In genomic region chr22:26541167-26541819, GRCh38 we compare ENCODE assay signal across 17 cellular contexts. TPM values are rescaled to one million over a fixed set of nuclear protein-coding genes. Genes with fewer than 3 reads are reported as not detected.
A peak's percentile ranks its signal among the peaks of the same experiment; 100 is the strongest.
DNase-seq lines count a peak whose midpoint lies in the region; ATAC-seq, FAIRE-seq and TF ChIP-seq lines count a peak whose summit lies in the region.
"Had no signal": no experiment of that assay in that cellular context is flagged by ENCODE, and none has a peak within 500 bp of the region (broad histone marks: within the 10 kb centered on the region; RNA-seq: fewer than 3 reads in every experiment).

No MANE protein-coding gene starts in this region.

- no peaks in the 10 kb centered on the region for H3K4me1 Mint-ChIP-seq in endodermal cell
- H3K4me1 Mint-ChIP-seq in GM23338: peaks cover 2% of the 10 kb centered on the region; the same call in 1 of the 3 replicates

- H3K9me2 ChIP-seq in OCI-LY1 (ENCODE audit: low read depth, low read length): no peaks in the 10 kb centered on the region
- no peaks in the 10 kb centered on the region for H3K9me2 ChIP-seq in GM23338 (ENCODE audit: insufficient read depth)

- no peak overlapping the region for H2AFZ ChIP-seq in OCI-LY1 (ENCODE audit: low read length)
- no peak overlapping the region for H2AFZ ChIP-seq in GM23338

- H3K9ac ChIP-seq in BLaER1: no peak overlapping the region; the same call in 1 of the 2 replicates
- no peak overlapping the region for H3K9ac ChIP-seq in OCI-LY1 (ENCODE audit: low read length)
- H3K9ac ChIP-seq in kidney (ENCODE audit: low read length in 2 of 2): no peak overlapping the region
- no peak overlapping the region for H3K9ac ChIP-seq in endodermal cell (ENCODE audit: extremely low read depth, low read length, poor library complexity, severe bottlenecking)

- intact Hi-C loops in kidney (cut with DNase I): no loop called here

- TF ChIP-seq CTCF in OCI-LY1 (IDR thresholded peaks at IDR 0.05; ENCODE audit: low read length) (no peak), kidney (IDR thresholded peaks at IDR 0.05; ENCODE audit: borderline replicate concordance, extremely low read depth, insufficient read depth) (no peak), endodermal cell (conservative IDR thresholded peaks at IDR 0.05) (no peak), GM23338 (conservative IDR thresholded peaks at IDR 0.05; ENCODE audit: low read depth in 2 of 2) (no peak)

- peaks cover 43% of the 10 kb centered on the region for H3K36me3 Mint-ChIP-seq in endodermal cell (ENCODE audit: low read depth)
- peaks cover 46% of the 10 kb centered on the region for H3K36me3 Mint-ChIP-seq in GM23338 (ENCODE audit: low read depth)

- 92 to 97% methylated on average over 36 to 47 of the region's 47 CpGs for WGBS in endodermal cell (ENCODE audit: insufficient coverage in 1 of 2, insufficient read length in 1 of 2), 2 experiments

- DNase-seq in kidney: peak; percentile 72
- DNase-seq in urothelium cell line (ENCODE audit: low spot score): no peak
- no peak for DNase-seq in endodermal cell
- DNase-seq in GM23338 (ENCODE audit: low spot score): no peak
- no peak for DNase-seq in NK-92 treated with Interleukin-12 subunit alpha and Interleukin-12 subunit beta, amount 100 ng/mL, for 24 hours (lab: John Stamatoyannopoulos, UW)
- DNase-seq: 8988T; AML-193; C1 segment of cervical spinal cord; Calu3; CD4-positive, alpha-beta T cell; DMS 273 treated with DMSO at 0.1 percent for 48 hours had no signal

- no peak overlapping the region for H3K4me3 Mint-ChIP-seq in endodermal cell
- no peak overlapping the region for H3K4me3 Mint-ChIP-seq in GM23338
- H3K4me3 Mint-ChIP-seq: CD4-positive, alpha-beta T cell had no signal

- H3K27me3 Mint-ChIP-seq in endodermal cell (ENCODE audit: insufficient read depth) (no peaks in the 10 kb centered on the region), GM23338 (ENCODE audit: insufficient read depth, low read depth, poor library complexity) (no peaks in the 10 kb centered on the region)
- H3K27me3 Mint-ChIP-seq: CD4-positive, alpha-beta T cell had no signal

- H3K4me1 ChIP-seq in BLaER1: peaks cover 82% of the 10 kb centered on the region
- H3K4me1 ChIP-seq in OCI-LY1 (ENCODE audit: insufficient read depth, low read length, severe bottlenecking): peaks cover 49% of the 10 kb centered on the region
- H3K4me1 ChIP-seq in kidney (ENCODE audit: control insufficient read depth in 1 of 2, insufficient read depth in 1 of 2, low read depth in 1 of 2, low read length in 2 of 2): no peaks in the 10 kb centered on the region
- H3K4me1 ChIP-seq in endodermal cell (ENCODE audit: control insufficient read depth, insufficient read depth, low read length): no peaks in the 10 kb centered on the region
- H3K4me1 ChIP-seq in GM23338 (ENCODE audit: insufficient read depth): no peaks in the 10 kb centered on the region

- 0 out of 2 replicates have a peak, but pooled peaks cover 4% of the 10 kb centered on the region for H3F3A ChIP-seq in OCI-LY1 (ENCODE audit: insufficient read depth, low read length)
- H3F3A ChIP-seq in GM23338 (replicated peaks; ENCODE audit: low read depth): peaks cover 17% of the 10 kb centered on the region; the same call in 1 of the 2 replicates

- H3K27ac Mint-ChIP-seq in endodermal cell (no peak overlapping the region), GM23338 (no peak overlapping the region)
- H3K27ac Mint-ChIP-seq: CD4-positive, alpha-beta T cell had no signal

- H3K27ac ChIP-seq in BLaER1: peak overlapping the region; percentile 86
- H3K27ac ChIP-seq in OCI-LY1 (ENCODE audit: low read depth, low read length, poor library complexity, severe bottlenecking): peak overlapping the region; percentile 19
- H3K27ac ChIP-seq in kidney (ENCODE audit: low read depth in 2 of 2, low read length in 2 of 2): no peak overlapping the region
- no peak overlapping the region for H3K27ac ChIP-seq in endodermal cell (ENCODE audit: low read depth, low read length)
- no peak overlapping the region for H3K27ac ChIP-seq in GM23338 (ENCODE audit: low read depth)
- H3K27ac ChIP-seq: HL-60 had no signal

- H3K36me3 ChIP-seq in BLaER1 (peaks cover 60% of the 10 kb centered on the region), OCI-LY1 (ENCODE audit: insufficient read depth, low read length) (peaks cover 60% of the 10 kb centered on the region), kidney (ENCODE audit: control insufficient read depth in 1 of 2, insufficient read depth in 2 of 2, low read length in 2 of 2) (peaks cover 8 to 11% of the 10 kb centered on the region in 2 donors), endodermal cell (ENCODE audit: control insufficient read depth, insufficient read depth, low read length) (peaks cover 24% of the 10 kb centered on the region), GM23338 (ENCODE audit: insufficient read depth) (peaks cover 30% of the 10 kb centered on the region)

- FAIRE-seq in kidney (lab: Jason Lieb, UNC) (no peak), urothelium cell line (lab: Jason Lieb, UNC) (peak; percentile 87)
- FAIRE-seq: GM12878, GM18507, GM19239 had no signal

- no peaks in the 10 kb centered on the region for H3K9me3 ChIP-seq in BLaER1
- no peaks in the 10 kb centered on the region for H3K9me3 ChIP-seq in OCI-LY1 (ENCODE audit: low read length)
- H3K9me3 ChIP-seq in kidney (ENCODE audit: control insufficient read depth in 1 of 2, low read length in 2 of 2): no peaks in the 10 kb centered on the region
- no peaks in the 10 kb centered on the region for H3K9me3 ChIP-seq in endodermal cell (ENCODE audit: control insufficient read depth, low read length)

- H3K4me2 ChIP-seq in BLaER1 (peak overlapping the region; percentile 69), OCI-LY1 (ENCODE audit: low read length) (no peak overlapping the region), GM23338 (no peak overlapping the region)

- H4K20me1 ChIP-seq in BLaER1: no peaks in the 10 kb centered on the region
- H4K20me1 ChIP-seq in OCI-LY1 (ENCODE audit: insufficient read depth, low read length): no peaks in the 10 kb centered on the region
- peaks cover 16% of the 10 kb centered on the region for H4K20me1 ChIP-seq in GM23338 (replicated peaks; ENCODE audit: insufficient read depth)

- ATAC-seq in GM23338: no peak
- ATAC-seq: GM12878 had no signal

- no peaks in the 10 kb centered on the region for H3K9me3 Mint-ChIP-seq in endodermal cell
- H3K9me3 Mint-ChIP-seq in GM23338: no peaks in the 10 kb centered on the region
- H3K9me3 Mint-ChIP-seq: CD4-positive, alpha-beta T cell had no signal

- H3K4me3 ChIP-seq in BLaER1 (no peak overlapping the region), OCI-LY1 (ENCODE audit: low read depth, low read length, poor library complexity, severe bottlenecking) (no peak overlapping the region), kidney (ENCODE audit: low read length in 2 of 2) (no peak overlapping the region), endodermal cell (ENCODE audit: low read length) (no peak overlapping the region), GM23338 (no peak overlapping the region)
- H3K4me3 ChIP-seq: GM12878 had no signal

- H3K79me2 ChIP-seq in OCI-LY1 (ENCODE audit: insufficient read depth, low read length) (no peaks in the 10 kb centered on the region), GM23338 (replicated peaks; ENCODE audit: insufficient read depth) (peaks cover 32% of the 10 kb centered on the region)

- H3K27me3 ChIP-seq in BLaER1 (no peaks in the 10 kb centered on the region), OCI-LY1 (ENCODE audit: insufficient read depth, low read length) (no peaks in the 10 kb centered on the region), endodermal cell (ENCODE audit: control insufficient read depth, insufficient read depth, low read length, poor library complexity, severe bottlenecking) (no peaks in the 10 kb centered on the region), GM23338 (ENCODE audit: insufficient read depth) (no peaks in the 10 kb centered on the region)

TF ChIP-seq in GM23338, 12 proteins besides CTCF, POLR2A, EP300 and RAD21 (continues in another document):
- TF ChIP-seq ETS1 (IDR thresholded peaks at IDR 0.05): no peak

RNA-seq across cellular contexts. Expression of gene TFIP11, which starts 29.0 kb away (rescaled TPM):
- total RNA-seq in kidney (34.2 TPM), endodermal cell (10 to 100 TPM; 28.4 to 28.9 TPM)
- polyA plus RNA-seq in kidney (ENCODE audit: insufficient read depth, low read depth, low replicate concordance) (26.7 TPM), GM23338 (2016; fragmentation: Nextera tagmentation; extraction: Ambion mirVana) (17.1 and 20.4 TPM in 2 replicates)
- 21.4 TPM for polyA plus RNA-seq in endodermal cell (2013, experiment 1 of 2)
- 23.5 TPM for polyA plus RNA-seq in endodermal cell (2013, experiment 2 of 2)
- 25.6 and 26.2 TPM in 2 replicates for total RNA-seq in GM23338 (2014; rRNA removed; shearing (Covaris generic))

RNA-seq across cellular contexts. Expression of gene TPST2, which starts 48.6 kb away (rescaled TPM):
- 40.3 TPM for total RNA-seq in kidney
- 48.7 TPM for polyA plus RNA-seq in kidney (ENCODE audit: insufficient read depth, low read depth, low replicate concordance)
- 10 to 100 TPM; 38.9 to 53.2 TPM for total RNA-seq in endodermal cell
- 22.0 TPM for polyA plus RNA-seq in endodermal cell (2013, experiment 1 of 2)
- 19.7 TPM for polyA plus RNA-seq in endodermal cell (2013, experiment 2 of 2)
- 106 and 127 TPM in 2 replicates for total RNA-seq in GM23338 (2014; rRNA removed; shearing (Covaris generic))
- polyA plus RNA-seq in GM23338 (2016; fragmentation: Nextera tagmentation; extraction: Ambion mirVana): 37.9 and 43.1 TPM in 2 replicates

RNA-seq across cellular contexts. Expression of gene SRRD, which starts 57.6 kb away (rescaled TPM):
- total RNA-seq in kidney: 22.8 TPM
- polyA plus RNA-seq in kidney (ENCODE audit: insufficient read depth, low read depth, low replicate concordance): 20.3 TPM
- 10 to 100 TPM; 27.4 to 30.0 TPM for total RNA-seq in endodermal cell
- 26.7 TPM for polyA plus RNA-seq in endodermal cell (2013, experiment 1 of 2)
- 25.2 TPM for polyA plus RNA-seq in endodermal cell (2013, experiment 2 of 2)
- total RNA-seq in GM23338 (2014; rRNA removed; shearing (Covaris generic)): 17.8 and 34.4 TPM in 2 replicates
- 17.8 and 23.2 TPM in 2 replicates for polyA plus RNA-seq in GM23338 (2016; fragmentation: Nextera tagmentation; extraction: Ambion mirVana)

RNA-seq across cellular contexts. Expression of gene HPS4, which starts 57.7 kb away (rescaled TPM):
- 35.5 TPM for total RNA-seq in kidney
- 11.9 TPM for polyA plus RNA-seq in kidney (ENCODE audit: insufficient read depth, low read depth, low replicate concordance)
- 10 to 100 TPM; 41.7 to 57.6 TPM for total RNA-seq in endodermal cell
- polyA plus RNA-seq in endodermal cell (2013, experiment 1 of 2): 45.7 TPM
- 41.7 TPM for polyA plus RNA-seq in endodermal cell (2013, experiment 2 of 2)
- total RNA-seq in GM23338 (2014; rRNA removed; shearing (Covaris generic)): 36.9 and 49.4 TPM in 2 replicates
- polyA plus RNA-seq in GM23338 (2016; fragmentation: Nextera tagmentation; extraction: Ambion mirVana): 17.8 and 20.3 TPM in 2 replicates

Comparison
In these comparisons a context has a peak if more than half of its experiments do, and no peak if none do; other contexts are left out.
1. H3K27ac ChIP-seq: peak in BLaER1 (single experiment) and OCI-LY1 (single experiment); none in kidney (0 of 2), endodermal cell (single experiment) and GM23338 (single experiment).